ENCODE assay signal across 30 cellular contexts in the genomic region with DNA sequence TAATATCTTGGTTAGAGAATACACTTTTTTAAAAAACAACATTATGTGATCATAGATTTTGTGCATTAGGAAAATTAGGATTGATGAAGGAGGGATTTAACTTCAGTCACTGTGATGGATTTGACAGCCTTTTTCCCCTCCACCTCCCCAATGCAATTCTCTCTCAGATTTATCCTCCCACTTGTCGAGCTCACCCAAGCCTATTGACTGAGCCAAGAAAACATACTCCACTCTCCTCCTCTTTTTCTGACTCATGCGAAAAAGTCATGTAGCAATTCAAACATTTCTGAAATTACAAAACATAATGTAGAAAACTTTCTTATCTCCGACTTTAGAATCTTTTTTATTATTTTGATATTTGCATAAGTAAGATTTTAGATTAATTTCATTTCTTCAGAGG. TPM values are rescaled to one million over a fixed set of nuclear protein-coding genes. Genes with fewer than 3 reads are reported as not detected.
"Had no signal": no experiment of that assay in that cellular context is flagged by ENCODE, and none has a peak within 500 bp of the region (broad histone marks: within the 10 kb centered on the region; RNA-seq: fewer than 3 reads in every experiment).

No MANE protein-coding gene starts in this region.

- H3K27me3 ChIP-seq: heart left ventricle, hepatocyte, left lung, neural progenitor cell, sigmoid colon, spleen, tibial nerve, upper lobe of left lung had no signal

- H3K27ac Mint-ChIP-seq: effector memory CD8-positive, alpha-beta T cell; naive thymus-derived CD4-positive, alpha-beta T cell; nephron; neural progenitor cell; stimulated activated memory B cell treated with anti-CD40 and anti-IgM and Interleukin-4, amounts not matched to agents 10 μg/mL and 1 μg/mL and 100 μg/mL, for 72 hours had no signal

- H3K9me3 ChIP-seq: gastroesophageal sphincter, heart left ventricle, left lung, prostate gland, sigmoid colon, thoracic aorta, tibial nerve, upper lobe of left lung had no signal

- H3K4me3 ChIP-seq: gastroesophageal sphincter, heart left ventricle, hepatocyte, left lung, neural progenitor cell, prostate gland, sigmoid colon, skin epidermis, spleen, thoracic aorta, tibial nerve, upper lobe of left lung had no signal

- H3K36me3 ChIP-seq: gastroesophageal sphincter, heart left ventricle, left lung, neural progenitor cell, prostate gland, sigmoid colon, spleen, thoracic aorta, tibial nerve, upper lobe of left lung had no signal

- H3K4me3 Mint-ChIP-seq: effector memory CD8-positive, alpha-beta T cell; naive thymus-derived CD4-positive, alpha-beta T cell; nephron; neural progenitor cell; stimulated activated memory B cell treated with anti-CD40 and anti-IgM and Interleukin-4, amounts not matched to agents 10 μg/mL and 1 μg/mL and 100 μg/mL, for 72 hours had no signal

- H3K79me2 ChIP-seq: hepatocyte had no signal

- H3K4me1 ChIP-seq: foreskin keratinocyte, gastroesophageal sphincter, heart left ventricle, left lung, neural progenitor cell, prostate gland, sigmoid colon, spleen, tibial nerve, upper lobe of left lung had no signal

- H3K4me2 ChIP-seq: hepatocyte, neural progenitor cell had no signal

- H3K27ac ChIP-seq: foreskin keratinocyte, gastroesophageal sphincter, heart left ventricle, hepatocyte, left lung, neural progenitor cell, prostate gland, sigmoid colon, skin epidermis, spleen, thoracic aorta, tibial nerve, upper lobe of left lung had no signal

- ATAC-seq: effector memory CD8-positive, alpha-beta T cell; foreskin keratinocyte; gastroesophageal sphincter; heart left ventricle; left lung; naive thymus-derived CD4-positive, alpha-beta T cell; right cardiac atrium; stimulated activated memory B cell treated with anti-CD40 and anti-IgM and Interleukin-4, amounts not matched to agents 10 μg/mL and 1 μg/mL and 100 μg/mL, for 72 hours; stimulated activated naive CD8-positive, alpha-beta T cell treated with anti-CD3 and anti-CD28 coated beads, Interleukin-15, Interleukin-2, amounts not matched to agents 100 U/mL and 50 U/mL, for 24 hours had no signal

- H3K27me3 Mint-ChIP-seq: effector memory CD8-positive, alpha-beta T cell; naive thymus-derived CD4-positive, alpha-beta T cell; stimulated activated memory B cell treated with anti-CD40 and anti-IgM and Interleukin-4, amounts not matched to agents 10 μg/mL and 1 μg/mL and 100 μg/mL, for 72 hours had no signal

- H3K9me3 Mint-ChIP-seq: effector memory CD8-positive, alpha-beta T cell; neural progenitor cell had no signal

- DNase-seq: cortex of kidney; effector memory CD8-positive, alpha-beta T cell; foreskin keratinocyte; heart left ventricle; kidney; left cardiac atrium; left lung; mesenchymal stem cell; midbrain; naive thymus-derived CD4-positive, alpha-beta T cell; right cardiac atrium; sigmoid colon; spleen; stimulated activated CD4-positive, alpha-beta T cell treated with anti-CD3 and anti-CD28 coated beads, Interleukin-4, amount 100 ng/mL, for 4 hours; stimulated activated naive CD8-positive, alpha-beta T cell treated with anti-CD3 and anti-CD28 coated beads, Interleukin-15, Interleukin-2, amounts not matched to agents 100 U/mL and 50 U/mL, for 24 hours; substantia nigra; upper lobe of left lung had no signal

- H3K4me1 Mint-ChIP-seq: nephron; neural progenitor cell; stimulated activated memory B cell treated with anti-CD40 and anti-IgM and Interleukin-4, amounts not matched to agents 10 μg/mL and 1 μg/mL and 100 μg/mL, for 72 hours had no signal

- H3K9ac ChIP-seq: neural progenitor cell had no signal

- H3K36me3 Mint-ChIP-seq: neural progenitor cell had no signal

- H2AFZ ChIP-seq: hepatocyte, neural progenitor cell had no signal

RNA-seq across cellular contexts. Expression of a gene that starts 24.1 kb away (rescaled TPM):
- total RNA-seq: dermis microvascular lymphatic vessel endothelial cell, lung microvascular endothelial cell, osteocyte had no signal
- polyA plus RNA-seq: esophagus, hepatocyte had no signal
